In the genomic region with DNA sequence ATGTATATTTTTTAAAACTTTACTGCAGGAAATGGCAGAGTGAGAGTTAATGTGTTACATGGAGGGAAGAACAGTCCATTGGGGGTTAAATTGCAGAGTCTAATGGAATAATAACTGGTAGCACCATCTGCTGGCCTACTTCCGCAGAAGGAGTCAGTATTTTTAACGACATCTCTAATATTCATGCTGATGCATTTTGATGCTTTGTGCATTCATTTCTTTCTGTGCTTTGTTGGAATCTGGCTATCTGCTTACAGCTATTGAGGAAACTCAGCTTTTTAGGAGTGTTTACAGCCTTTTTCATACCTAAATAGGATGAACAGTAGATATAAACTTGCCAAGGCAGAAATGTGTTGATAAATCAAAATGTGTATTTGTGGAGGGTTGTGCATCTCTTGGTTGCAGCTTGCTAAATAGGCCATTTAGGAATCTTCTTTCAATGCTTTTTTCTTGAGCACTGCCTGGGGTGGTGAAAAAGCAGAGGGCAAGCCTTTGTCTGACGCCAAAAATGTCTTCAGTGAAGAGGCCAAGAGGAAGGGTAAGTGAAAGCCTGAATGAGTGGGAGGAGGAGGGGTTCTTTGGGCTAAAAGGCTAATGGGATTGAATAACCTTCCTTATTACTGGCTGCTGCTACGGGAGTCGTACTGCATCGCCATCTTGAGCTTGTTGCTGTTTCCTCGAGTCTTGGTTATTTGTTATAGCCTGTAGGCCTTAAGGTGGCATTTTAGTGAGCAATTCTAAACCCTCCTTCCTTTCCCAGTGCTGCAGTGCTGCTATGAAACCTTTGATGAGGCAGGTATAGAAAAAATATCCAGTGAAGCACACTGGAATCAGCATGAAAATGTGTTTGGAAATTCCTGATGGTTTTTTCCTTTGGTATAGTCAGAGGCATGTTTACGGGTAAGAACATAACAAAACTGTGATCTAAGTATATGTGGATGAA, we compare ENCODE assay signal across 8 cellular contexts.
DNase-seq lines count a peak whose midpoint lies in the region; FAIRE-seq and TF ChIP-seq lines count a peak whose summit lies in the region.

No MANE protein-coding gene starts in this region.

- peak overlapping the region; percentile 45 for H3K4me3 Mint-ChIP-seq in activated naive CD4-positive, alpha-beta T cell treated with anti-CD3 and anti-CD28 coated beads for 36 hours
- H3K4me3 Mint-ChIP-seq in chondrocyte (ENCODE audit: unreplicated experiment) = peak overlapping the region; percentile 70

- peak overlapping the region; percentile 100 for H3K4me2 ChIP-seq in keratinocyte (ENCODE audit: control insufficient read depth, extremely low read depth, insufficient read depth, low read depth, low read length)

- H3K4me1 ChIP-seq in keratinocyte (ENCODE audit: control insufficient read depth, extremely low read depth, insufficient read depth, low read length) = peaks cover 16% of the 10 kb centered on the region
- H3K4me1 ChIP-seq in spleen = peaks cover 22 to 71% (median 56%) of the 10 kb centered on the region in 6 donors

- dilution Hi-C loops in keratinocyte (cut with MboI; ENCODE audit: extremely low pct_ligation_motif_present, low sequenced_read_pairs) = no loop called here

- 4 to 17% (median 8%) methylated on average over 8 of the region's 8 CpGs for WGBS in spleen, 5 donors

- no peaks in the 10 kb centered on the region for H3K9me1 ChIP-seq in keratinocyte (ENCODE audit: control insufficient read depth, extremely low read depth, insufficient read depth, low read length)

- no peaks in the 10 kb centered on the region for H4K20me1 ChIP-seq in keratinocyte (ENCODE audit: control insufficient read depth, extremely low read depth, insufficient read depth, low read length)

- H3K27ac Mint-ChIP-seq in activated naive CD4-positive, alpha-beta T cell treated with anti-CD3 and anti-CD28 coated beads for 36 hours = peak overlapping the region; percentile 34
- H3K27ac Mint-ChIP-seq in chondrocyte (ENCODE audit: unreplicated experiment) = peak overlapping the region; percentile 97

- no peaks in the 10 kb centered on the region for H3K9me3 Mint-ChIP-seq in activated naive CD4-positive, alpha-beta T cell treated with anti-CD3 and anti-CD28 coated beads for 36 hours
- no peaks in the 10 kb centered on the region for H3K9me3 Mint-ChIP-seq in chondrocyte (ENCODE audit: low read depth)

- TF ChIP-seq CTCF in LNCaP clone FGC (IDR thresholded peaks at IDR 0.05; ENCODE audit: control insufficient read depth, extremely low read depth, insufficient read depth) (peak; percentile 76), chondrocyte (IDR thresholded peaks at IDR 0.05) (peak; percentile 91), keratinocyte (optimal IDR thresholded peaks at IDR 0.05 in 1 of 3, IDR thresholded peaks at IDR 0.05 in 1 of 3, conservative IDR thresholded peaks at IDR 0.05 in 1 of 3; ENCODE audit: extremely low read depth in 1 of 3, insufficient read depth in 2 of 3, low read length in 3 of 3) (peak; percentile 40 to 68 (median 44)), spleen (IDR thresholded peaks at IDR 0.05 in 8 of 11, conservative IDR thresholded peaks at IDR 0.05 in 3 of 11) (peak; percentile 13 to 63 (median 50))

- intact Hi-C loops in activated naive CD4-positive, alpha-beta T cell treated with anti-CD3 and anti-CD28 coated beads for 36 hours (cut with micrococcal nuclease) = loop anchor here (1.0 to 5.0 kb wide), 3 partner anchors 78 to 294 kb away; a partner anchor contains a TSS
- intact Hi-C loops in spleen (cut with DNase I; ENCODE audit: low total_unique reads) = no loop called here

- peak; percentile 83 for FAIRE-seq in keratinocyte (lab: Jason Lieb, UNC)

- CTCF ChIA-PET in activated naive CD4-positive, alpha-beta T cell treated with anti-CD3 and anti-CD28 coated beads for 36 hours (lab: Charles Lee) = interaction anchor here (0.6 to 1.4 kb wide), 7 partner anchors 12 to 153 kb away, joined by 3 to 9 read pairs (median 4); a partner anchor contains a TSS

- H3K4me1 Mint-ChIP-seq in activated naive CD4-positive, alpha-beta T cell treated with anti-CD3 and anti-CD28 coated beads for 36 hours (ENCODE audit: low read depth) = peaks cover 9% of the 10 kb centered on the region
- peaks cover 64% of the 10 kb centered on the region for H3K4me1 Mint-ChIP-seq in chondrocyte (ENCODE audit: low read depth)

- peak overlapping the region; percentile 89 for H3K9ac ChIP-seq in keratinocyte (ENCODE audit: control insufficient read depth, extremely low read depth, insufficient read depth, low read length)

- peak overlapping the region; percentile 98 for H3K27ac ChIP-seq in keratinocyte (ENCODE audit: control insufficient read depth, insufficient read depth, low read length)
- peak overlapping the region; percentile 38 to 91 (median 86) for H3K27ac ChIP-seq in spleen

- peak; percentile 30 for DNase-seq in activated naive CD4-positive, alpha-beta T cell treated with anti-CD3 and anti-CD28 coated beads for 36 hours
- no peak for DNase-seq in activated naive CD4-positive, alpha-beta T cell treated with anti-CD3 and anti-CD28 coated beads, Interleukin-2, amount 50 U/mL, for 16 hours
- peak; percentile 85 for DNase-seq in HCEC 1CT
- DNase-seq in LNCaP clone FGC (ENCODE audit: low read depth) = peak; percentile 78
- DNase-seq in RPMI7951 (ENCODE audit: low read depth) = peak; percentile 89
- DNase-seq in chondrocyte (ENCODE audit: low spot score) = no peak
- peak; percentile 23 for DNase-seq in keratinocyte (ENCODE audit: low read depth, low spot score)
- no peak for DNase-seq in spleen

- no peaks in the 10 kb centered on the region for H3K27me3 ChIP-seq in keratinocyte (ENCODE audit: control insufficient read depth, extremely low read depth, insufficient read depth, low read length)
- H3K27me3 ChIP-seq in spleen (replicated peaks in 1 of 7) = no peaks in the 10 kb centered on the region

- peaks cover 1% of the 10 kb centered on the region for H3K36me3 Mint-ChIP-seq in activated naive CD4-positive, alpha-beta T cell treated with anti-CD3 and anti-CD28 coated beads for 36 hours (ENCODE audit: low read depth)
- peaks cover 2% of the 10 kb centered on the region for H3K36me3 Mint-ChIP-seq in chondrocyte (ENCODE audit: low read depth)

- peak overlapping the region; percentile 65 for H3K4me3 ChIP-seq in LNCaP clone FGC (ENCODE audit: low read depth, low read length)
- H3K4me3 ChIP-seq in keratinocyte (ENCODE audit: control insufficient read depth in 2 of 3, extremely low read depth in 1 of 3, insufficient read depth in 2 of 3, low read depth in 1 of 3, low read length in 3 of 3) = peak overlapping the region; percentile 40 to 95 (median 83)
- H3K4me3 ChIP-seq in spleen = peak overlapping the region; percentile 16 to 66 (median 34)

- peak overlapping the region; percentile 97 for H2AFZ ChIP-seq in keratinocyte (ENCODE audit: control insufficient read depth, low read length)

- H3K27me3 Mint-ChIP-seq in activated naive CD4-positive, alpha-beta T cell treated with anti-CD3 and anti-CD28 coated beads for 36 hours (ENCODE audit: low read depth) = no peaks in the 10 kb centered on the region
- no peaks in the 10 kb centered on the region for H3K27me3 Mint-ChIP-seq in chondrocyte (ENCODE audit: low read depth)

- H3K36me3 ChIP-seq in keratinocyte (ENCODE audit: control insufficient read depth in 2 of 2, extremely low read depth in 1 of 2, insufficient read depth in 2 of 2, low read length in 2 of 2) (no peaks in the 10 kb centered on the region), spleen (no peaks in the 10 kb centered on the region)

- H3K79me2 ChIP-seq in keratinocyte (ENCODE audit: control insufficient read depth, insufficient read depth, low read length) = peaks cover 32% of the 10 kb centered on the region

- no peak for TF ChIP-seq POLR2A in spleen (IDR thresholded peaks at IDR 0.05)

- H3K9me3 ChIP-seq in keratinocyte (ENCODE audit: control insufficient read depth, low read depth, low read length) = no peaks in the 10 kb centered on the region
- H3K9me3 ChIP-seq in spleen = no peaks in the 10 kb centered on the region

Comparison
In these comparisons a context has a peak if more than half of its experiments do, and no peak if none do; other contexts are left out.
1. DNase-seq: peak in activated naive CD4-positive, alpha-beta T cell treated with anti-CD3 and anti-CD28 coated beads for 36 hours (single experiment), HCEC 1CT (single experiment), LNCaP clone FGC (single experiment), RPMI7951 (single experiment) and keratinocyte (single experiment); none in activated naive CD4-positive, alpha-beta T cell treated with anti-CD3 and anti-CD28 coated beads, Interleukin-2, amount 50 U/mL, for 16 hours (single experiment), chondrocyte (single experiment) and spleen (single experiment).
2. Peak in every context shown above with its lines, with median percentiles within 50 percentile points of each other: H3K4me3 ChIP-seq and CTCF ChIP-seq.